In the genomic region with DNA sequence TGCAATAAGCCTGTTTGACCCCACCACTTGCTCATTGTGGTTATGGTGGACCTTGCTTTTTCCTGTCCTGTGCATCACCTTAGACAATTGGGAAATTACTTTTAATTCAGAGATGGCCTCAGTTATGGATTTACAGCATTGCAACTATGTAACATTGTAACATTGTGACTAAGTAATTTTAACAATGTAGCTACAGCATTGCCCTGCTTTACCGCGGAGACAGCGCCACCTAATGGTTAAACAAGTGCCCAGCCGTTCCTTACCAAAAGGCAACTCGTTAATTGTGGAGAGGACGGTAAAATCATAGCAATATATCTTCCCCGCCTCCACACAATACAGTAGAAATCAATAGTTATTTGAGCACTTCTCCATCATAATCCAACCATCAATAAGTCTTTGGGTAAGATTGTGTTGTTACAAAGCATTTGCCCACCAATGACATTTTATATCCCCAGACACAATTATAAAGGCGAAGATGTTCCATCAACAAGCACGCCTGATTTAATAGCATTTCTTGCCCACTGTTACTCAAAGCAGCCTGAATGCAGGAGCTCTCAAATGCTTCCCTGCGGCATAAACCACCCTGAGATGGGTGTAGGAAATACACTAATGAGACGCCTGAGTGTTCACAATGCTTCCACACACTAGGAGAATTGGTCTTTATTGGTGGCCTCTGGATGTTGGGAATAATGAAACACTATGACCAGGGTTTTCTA, we compare ENCODE assay signal across 8 cellular contexts.
DNase-seq lines count a peak whose midpoint lies in the region; ATAC-seq and TF ChIP-seq lines count a peak whose summit lies in the region.

No MANE protein-coding gene starts in this region.

- intact Hi-C loops in upper lobe of right lung (cut with DNase I) = no loop called here

- DNase-seq in Daoy (ENCODE audit: low read depth) = peak; percentile 56
- DNase-seq in HFF-Myc (ENCODE audit: extremely low read depth, low read depth) = peak; percentile 19
- peak; percentile 32 for DNase-seq in NT2/D1 (ENCODE audit: low read depth, low spot score)
- peak; percentile 31 for DNase-seq in activated T-cell treated with anti-CD3 and anti-CD28 coated beads, Interleukin-2, amount 50 U/mL, for 1 hour
- peak; percentile 70 for DNase-seq in fibroblast of pulmonary artery (ENCODE audit: low read depth)
- peak; percentile 17 for DNase-seq in non-pigmented ciliary epithelial cell (ENCODE audit: low read depth)
- DNase-seq in upper lobe of right lung = no peak

- H3K27me3 ChIP-seq in NT2/D1 (ENCODE audit: insufficient read depth, insufficient read length) = no peaks in the 10 kb centered on the region
- H3K27me3 ChIP-seq in upper lobe of right lung = no peaks in the 10 kb centered on the region

- no peak overlapping the region for H3K27ac ChIP-seq in upper lobe of right lung

- H3K36me3 ChIP-seq in NT2/D1 (ENCODE audit: insufficient read depth, insufficient read length, low read length) (no peaks in the 10 kb centered on the region), upper lobe of right lung (no peaks in the 10 kb centered on the region)

- H3K4me3 ChIP-seq in HFF-Myc (replicated peaks; ENCODE audit: low read depth, low read length) (no peak overlapping the region), NT2/D1 (ENCODE audit: insufficient read length, low read depth) (no peak overlapping the region), fibroblast of pulmonary artery (replicated peaks; ENCODE audit: low read depth, low read length) (no peak overlapping the region), upper lobe of right lung (no peak overlapping the region)

- TF ChIP-seq CTCF in HFF-Myc (IDR thresholded peaks at IDR 0.05; ENCODE audit: low read depth, low read length, missing control alignments) (peak; percentile 96), fibroblast of pulmonary artery (IDR thresholded peaks at IDR 0.05; ENCODE audit: low read length, missing control alignments) (peak; percentile 96), upper lobe of right lung (IDR thresholded peaks at IDR 0.05) (peak; percentile 89)

- no peaks in the 10 kb centered on the region for H3K9me3 ChIP-seq in NT2/D1 (ENCODE audit: insufficient read depth, low read length)
- no peaks in the 10 kb centered on the region for H3K9me3 ChIP-seq in upper lobe of right lung

- H3K4me1 ChIP-seq in NT2/D1 (ENCODE audit: insufficient read depth, insufficient read length) (no peaks in the 10 kb centered on the region), upper lobe of right lung (no peaks in the 10 kb centered on the region)

- ATAC-seq in upper lobe of right lung (peak; percentile 77), GM21723 (IDR thresholded peaks at IDR 0.05; ENCODE audit: unreplicated experiment) (no peak)

- no peak overlapping the region for H3K9ac ChIP-seq in NT2/D1 (ENCODE audit: insufficient read length, low read depth)
